In genomic region chr5:132257131-132258101, GRCh38 we compare ENCODE assay signal across 8 cellular contexts. TPM values are rescaled to one million over a fixed set of nuclear protein-coding genes. Genes with fewer than 3 reads are reported as not detected.
DNase-seq lines count a peak whose midpoint lies in the region; ATAC-seq, FAIRE-seq and TF ChIP-seq lines count a peak whose summit lies in the region.

PDLIM4 (plus strand) TSS chr5:132257696; CDS start chr5:132257735, 39 bp downstream.

- no peak within 1 kb of the TSS for H3K4ac ChIP-seq in H9 (ENCODE audit: low read depth, low read length)

- no peak within 1 kb of the TSS for H3K56ac ChIP-seq in H9 (ENCODE audit: insufficient read length, low read depth, low read length)

- peak within 1 kb of the TSS in 1 of 3 experiments; percentile 60; a peak in 1 of 7 replicates for H3K27ac Mint-ChIP-seq in H9
- peak within 1 kb of the TSS; percentile 86 for H3K27ac Mint-ChIP-seq in astrocyte (ENCODE audit: unreplicated experiment)

- H3K4me1 Mint-ChIP-seq in H9 (peaks cover 30 to 31% of the 10 kb centered on the region in 2 experiments), astrocyte (ENCODE audit: low read depth, unreplicated experiment) (peaks cover 30% of the 10 kb centered on the region)

- H3K79me2 ChIP-seq in H9 (ENCODE audit: insufficient read depth, low read length) (no peaks in the 10 kb centered on the region), astrocyte (ENCODE audit: insufficient read depth, low read length) (peaks cover 55% of the 10 kb centered on the region)

- no CpG with 5 or more reads among the region's 88 CpGs for WGBS in H9 (ENCODE audit: extremely low coverage, insufficient read length, low lambda C conversion rate)

- H3K4me3 ChIP-seq in astrocyte (ENCODE audit: insufficient read depth, low read depth, low read length) (peak within 1 kb of the TSS; percentile 89), iPS-18a (ENCODE audit: low read length) (peak within 1 kb of the TSS; percentile 60), skeletal muscle tissue (ENCODE audit: low read length in 3 of 3) (peak within 1 kb of the TSS; percentile 65 to 68 (median 66))

- H4K20me1 ChIP-seq in H9 (ENCODE audit: control insufficient read depth, insufficient read depth, insufficient read length): peaks cover 5% of the 10 kb centered on the region
- H4K20me1 ChIP-seq in astrocyte (ENCODE audit: insufficient read depth, low read length): peaks cover 29% of the 10 kb centered on the region

- no peaks in the 10 kb centered on the region; the same call in 1 of the 2 replicates for H3K27me3 ChIP-seq in H9 (ENCODE audit: insufficient read depth, low read length)
- H3K27me3 ChIP-seq in astrocyte (ENCODE audit: insufficient read depth, low read length): no peaks in the 10 kb centered on the region
- H3K27me3 ChIP-seq in iPS-18a (ENCODE audit: control insufficient read depth, insufficient read depth, low read length): peaks cover 16% of the 10 kb centered on the region
- peaks cover 5 to 23% (median 6%) of the 10 kb centered on the region in 3 donors for H3K27me3 ChIP-seq in skeletal muscle tissue (ENCODE audit: control insufficient read depth in 3 of 3, insufficient read depth in 3 of 3, low read length in 3 of 3)

- peak within 1 kb of the TSS; percentile 75 to 81 for H3K4me3 Mint-ChIP-seq in H9
- H3K4me3 Mint-ChIP-seq in astrocyte (ENCODE audit: unreplicated experiment): peak within 1 kb of the TSS; percentile 87

- H3K23me2 ChIP-seq in H9 (ENCODE audit: insufficient read length, low read depth, low read length, poor library complexity, severe bottlenecking): no peaks in the 10 kb centered on the region

- no peak within 1 kb of the TSS for H2BK5ac ChIP-seq in H9 (ENCODE audit: insufficient read length, low read length)

- no peak within 1 kb of the TSS for H2BK20ac ChIP-seq in H9 (ENCODE audit: low read depth, low read length, poor library complexity, severe bottlenecking)

- no peaks in the 10 kb centered on the region for H3K79me1 ChIP-seq in H9 (ENCODE audit: insufficient read depth, low read depth, low read length, poor library complexity, severe bottlenecking)

- H4K8ac ChIP-seq in H9 (replicated peaks; ENCODE audit: insufficient read length, low read depth, low read length): no peak within 1 kb of the TSS

- no peak within 1 kb of the TSS for H2BK15ac ChIP-seq in H9 (ENCODE audit: low read depth, low read length)

- no peak within 1 kb of the TSS for H3K18ac ChIP-seq in H9 (ENCODE audit: insufficient read length, low read depth, low read length)

- no peak within 1 kb of the TSS for H3T11ph ChIP-seq in H9 (ENCODE audit: low read length)

- H2AFZ ChIP-seq in H9 (ENCODE audit: low read length) (no peak within 1 kb of the TSS), astrocyte (ENCODE audit: low read depth, low read length) (peak within 1 kb of the TSS; percentile 83)

- peaks cover 26% of the 10 kb centered on the region for H3K27me3 Mint-ChIP-seq in H9 (ENCODE audit: low read depth)
- peaks cover 4% of the 10 kb centered on the region for H3K27me3 Mint-ChIP-seq in astrocyte (ENCODE audit: low read depth, unreplicated experiment)

- H3K9me3 Mint-ChIP-seq in H9 (no peaks in the 10 kb centered on the region), astrocyte (ENCODE audit: unreplicated experiment) (peaks cover 3% of the 10 kb centered on the region)

- H2BK120ac ChIP-seq in H9 (ENCODE audit: low read depth, low read length, poor library complexity, severe bottlenecking): no peak within 1 kb of the TSS

- H3K4me1 ChIP-seq in H9 (ENCODE audit: insufficient read depth, low read length) (no peaks in the 10 kb centered on the region), astrocyte (ENCODE audit: insufficient read depth, low read length) (peaks cover 46% of the 10 kb centered on the region), iPS-18a (ENCODE audit: control insufficient read depth, low read depth, low read length) (no peaks in the 10 kb centered on the region), skeletal muscle tissue (ENCODE audit: control insufficient read depth in 3 of 3, insufficient read depth in 3 of 3, low read length in 3 of 3) (peaks cover 33 to 49% (median 44%) of the 10 kb centered on the region in 3 donors)

- no peak within 1 kb of the TSS for H4K5ac ChIP-seq in H9 (ENCODE audit: insufficient read length, low read depth, low read length)

- H2AK5ac ChIP-seq in H9 (ENCODE audit: insufficient read length, low read length): no peak within 1 kb of the TSS

- peak within 1 kb of the TSS; percentile 80 for H3K14ac ChIP-seq in H9 (ENCODE audit: insufficient read depth, low read length)

- ATAC-seq in GM21528 (IDR thresholded peaks at IDR 0.05; ENCODE audit: low FRiP score, unreplicated experiment): no peak
- no peak for ATAC-seq in GM21786 (IDR thresholded peaks at IDR 0.05; ENCODE audit: unreplicated experiment)

- H4K91ac ChIP-seq in H9 (ENCODE audit: insufficient read length, low read depth, low read length): no peak within 1 kb of the TSS

- H3K9ac ChIP-seq in H9 (ENCODE audit: extremely low read depth, insufficient read length, low read length): no peak within 1 kb of the TSS
- H3K9ac ChIP-seq in astrocyte (ENCODE audit: low read length): peak within 1 kb of the TSS; percentile 100
- no peak within 1 kb of the TSS for H3K9ac ChIP-seq in iPS-18a (ENCODE audit: low read length)
- H3K9ac ChIP-seq in skeletal muscle tissue (ENCODE audit: low read depth in 1 of 3, low read length in 3 of 3): peak within 1 kb of the TSS; percentile 75 to 81 (median 80)

- H2BK12ac ChIP-seq in H9 (ENCODE audit: insufficient read length, low read depth, low read length): no peak within 1 kb of the TSS

- TF ChIP-seq CTCF in H9 (conservative IDR thresholded peaks at IDR 0.05) (no peak), astrocyte (IDR thresholded peaks at IDR 0.05; ENCODE audit: insufficient read depth, low read depth, low read length) (no peak)

- DNase-seq in H9 (peak; percentile 83), astrocyte (ENCODE audit: low read depth) (peak; percentile 25), NCI-H1436 (lab: John Stamatoyannopoulos, UW) (no peak), NCI-H2196 (lab: John Stamatoyannopoulos, UW; ENCODE audit: unreplicated experiment) (no peak)

- no peak within 1 kb of the TSS for H3K23ac ChIP-seq in H9 (ENCODE audit: insufficient read length, low read depth, low read length)

- no peak for FAIRE-seq in astrocyte (lab: Jason Lieb, UNC)

- H3K27ac ChIP-seq in H9 (ENCODE audit: insufficient read length, low read depth, low read length): no peak within 1 kb of the TSS
- H3K27ac ChIP-seq in astrocyte (ENCODE audit: low read depth, low read length): peak within 1 kb of the TSS; percentile 99
- H3K27ac ChIP-seq in iPS-18a (ENCODE audit: low read length): no peak within 1 kb of the TSS
- H3K27ac ChIP-seq in skeletal muscle tissue (ENCODE audit: low read depth, low read length): peak within 1 kb of the TSS; percentile 91

- H3K36me3 Mint-ChIP-seq in H9 (ENCODE audit: insufficient read depth in 1 of 3, low read depth in 3 of 3) (no peaks in the 10 kb centered on the region), astrocyte (ENCODE audit: low read depth, unreplicated experiment) (peaks cover 6% of the 10 kb centered on the region)

- H3K4me2 ChIP-seq in H9 (ENCODE audit: insufficient read depth, insufficient read length, low read length) (peak within 1 kb of the TSS; percentile 3), astrocyte (ENCODE audit: low read length) (peak within 1 kb of the TSS; percentile 97)

- no peaks in the 10 kb centered on the region for H3K9me3 ChIP-seq in H9 (ENCODE audit: control insufficient read depth, low read depth, low read length)
- no peaks in the 10 kb centered on the region for H3K9me3 ChIP-seq in astrocyte (ENCODE audit: insufficient read depth, low read depth, low read length)
- H3K9me3 ChIP-seq in iPS-18a (ENCODE audit: control insufficient read depth, low read depth, low read length): no peaks in the 10 kb centered on the region
- no peaks in the 10 kb centered on the region for H3K9me3 ChIP-seq in skeletal muscle tissue (ENCODE audit: control insufficient read depth in 3 of 3, low read length in 3 of 3)

- peaks cover 6% of the 10 kb centered on the region for H3K36me3 ChIP-seq in astrocyte (ENCODE audit: insufficient read depth, low read length)
- H3K36me3 ChIP-seq in iPS-18a (ENCODE audit: control insufficient read depth, low read depth, low read length): no peaks in the 10 kb centered on the region
- peaks cover 0 to 1% (median 0%) of the 10 kb centered on the region in 3 donors for H3K36me3 ChIP-seq in skeletal muscle tissue (ENCODE audit: control insufficient read depth in 3 of 3, insufficient read depth in 3 of 3, low read length in 3 of 3)

RNA-seq across cellular contexts. Expression of gene PDLIM4, which starts in this region (rescaled TPM):
- total RNA-seq in H9 (2021): 7.6 and 12.2 TPM in 2 replicates
- total RNA-seq in astrocyte: 56.6 and 72.4 TPM in 2 replicates
- total RNA-seq in skeletal muscle tissue: 19.8 TPM

Comparison
In these comparisons a context has a peak if more than half of its experiments do, and no peak if none do; other contexts are left out.
1. DNase-seq: peak in H9 (single experiment) and astrocyte (single experiment); none in NCI-H1436 (single experiment) and NCI-H2196 (single experiment).
2. H3K27ac ChIP-seq: peak in astrocyte (single experiment) and skeletal muscle tissue (single experiment); none in H9 (single experiment) and iPS-18a (single experiment).
3. H3K9ac ChIP-seq: peak in astrocyte (single experiment) and skeletal muscle tissue (3 of 3); none in H9 (single experiment) and iPS-18a (single experiment).
4. Peak in every context shown above with its lines, with median percentiles within 50 percentile points of each other: H3K4me3 ChIP-seq.